22 cellular contexts compared by ENCODE assay signal in the genomic region with DNA sequence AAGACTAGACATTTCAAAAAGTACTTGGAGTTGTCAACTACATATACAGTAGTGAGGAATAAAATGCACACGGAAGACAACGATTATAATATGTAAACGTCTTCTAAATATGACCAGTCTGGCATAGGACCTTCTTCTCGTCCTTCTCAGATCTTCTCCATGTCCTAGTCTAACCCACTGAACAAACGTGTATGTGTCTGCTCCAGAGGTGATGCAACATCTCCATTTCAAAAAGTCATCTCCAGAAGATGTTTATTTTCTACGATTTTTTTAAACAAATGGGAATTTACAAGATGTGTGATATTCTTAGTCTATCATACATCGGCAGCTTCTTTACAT.
DNase-seq lines count a peak whose midpoint lies in the region; FAIRE-seq and TF ChIP-seq lines count a peak whose summit lies in the region.
"Had no signal": no experiment of that assay in that cellular context is flagged by ENCODE, and none has a peak within 500 bp of the region (broad histone marks: within the 10 kb centered on the region; RNA-seq: fewer than 3 reads in every experiment).

No MANE protein-coding gene starts in this region.

- no peak overlapping the region for H4K8ac ChIP-seq in H1 (ENCODE audit: extremely low read depth, insufficient read depth, low read length)

- no peak overlapping the region for H3K23ac ChIP-seq in H1 (ENCODE audit: insufficient read length)

- H3K4me3 Mint-ChIP-seq in progenitor cell of endocrine pancreas (ENCODE audit: low read depth), result peak overlapping the region; percentile 61
- H3K4me3 Mint-ChIP-seq: CD4-positive, alpha-beta memory T cell; IgD-negative memory B cell had no signal

- H3K27me3 ChIP-seq in HUES6 (ENCODE audit: control insufficient read depth, insufficient read depth, low read length) (peaks cover 2% of the 10 kb centered on the region; the same call in 1 of the 2 replicates), H1 (replicated peaks in 1 of 4; ENCODE audit: control insufficient read depth in 3 of 4, extremely low read depth in 1 of 4, insufficient read depth in 3 of 4, low read length in 3 of 4) (peaks cover 0 to 6% (median 4%) of the 10 kb centered on the region in 4 experiments; a peak in 2 of 7 replicates), WERI-Rb-1 (ENCODE audit: insufficient read depth, low read depth, severe bottlenecking) (no peaks in the 10 kb centered on the region)
- H3K27me3 ChIP-seq: BE2C had no signal

- no peaks in the 10 kb centered on the region for H3K79me2 ChIP-seq in H1 (ENCODE audit: control insufficient read depth in 1 of 2, insufficient read depth in 2 of 2, low read length in 2 of 2)

- no peak for TF ChIP-seq POLR2A in H1 (IDR thresholded peaks at IDR 0.05; ENCODE audit: control extremely low read depth in 1 of 2, low read depth in 2 of 2, low read length in 2 of 2)

- no peak overlapping the region for H3K27ac Mint-ChIP-seq in progenitor cell of endocrine pancreas
- H3K27ac Mint-ChIP-seq: CD4-positive, alpha-beta memory T cell had no signal

- H3K56ac ChIP-seq in H1 (replicated peaks; ENCODE audit: insufficient read length, low read depth, low read length), result no peak overlapping the region

- H3K4me2 ChIP-seq in H1 (ENCODE audit: insufficient read depth in 1 of 2, low read depth in 2 of 2, low read length in 2 of 2), result peak overlapping the region; percentile 68 to 80; a peak in 3 of 4 replicates
- H3K4me2 ChIP-seq: A549, KMS-11 had no signal

- H2AFZ ChIP-seq in H1 (ENCODE audit: low read length), result no peak overlapping the region

- 0 out of 2 replicates have a peak, but pooled peaks cover 2% of the 10 kb centered on the region for H3K23me2 ChIP-seq in H1 (ENCODE audit: low read depth, low read length)

- H3K36me3 ChIP-seq in ES-I3 (ENCODE audit: insufficient read depth, low read length) (no peaks in the 10 kb centered on the region), HUES6 (ENCODE audit: control insufficient read depth, insufficient read depth, low read length) (no peaks in the 10 kb centered on the region), H1 (ENCODE audit: control insufficient read depth in 2 of 4, insufficient read depth in 4 of 4, low read length in 3 of 4) (no peaks in the 10 kb centered on the region), WERI-Rb-1 (no peaks in the 10 kb centered on the region)
- H3K36me3 ChIP-seq: BE2C had no signal

- no peak for DNase-seq in H1 (ENCODE audit: low read depth in 1 of 2, low spot score in 2 of 2)
- no peak for DNase-seq in progenitor cell of endocrine pancreas (ENCODE audit: low spot score, unreplicated experiment)
- no peak for DNase-seq in WERI-Rb-1
- no peak for DNase-seq in NCI-H2171 (lab: John Stamatoyannopoulos, UW)
- no peak for DNase-seq in frontal cortex (ENCODE audit: low spot score in 2 of 2)
- no peak for DNase-seq in GM10266 (ENCODE audit: extremely low spot score)
- DNase-seq: BE2C; CD4-positive, alpha-beta memory T cell; COR-L47; DMS153; DMS79 treated with DMSO at 0.1 percent for 48 hours; EL; GDM1 had no signal

- CTCF ChIA-PET in H1 (lab: Charles Lee; ENCODE audit: partially characterized antibody), result interaction anchor here (1.5 kb wide), 2 partner anchors 8 to 23 kb away, joined by 3 to 6 read pairs; no protein-coding TSS in a partner anchor

- H3K4ac ChIP-seq in H1 (replicated peaks; ENCODE audit: insufficient read length, low read depth, low read length), result no peak overlapping the region

- peak overlapping the region; percentile 54; the same call in 1 of the 2 replicates for H3K9ac ChIP-seq in ES-I3 (ENCODE audit: low read depth, low read length)
- no peak overlapping the region for H3K9ac ChIP-seq in HUES6 (ENCODE audit: low read length)
- H3K9ac ChIP-seq in H1 (replicated peaks in 1 of 4; ENCODE audit: extremely low read depth in 1 of 4, low read depth in 3 of 4, low read length in 3 of 4), result no peak overlapping the region
- H3K9ac ChIP-seq: KMS-11 had no signal

- H3K4me1 ChIP-seq in ES-I3 (ENCODE audit: insufficient read depth, low read length) (no peaks in the 10 kb centered on the region), HUES6 (ENCODE audit: control insufficient read depth, insufficient read depth, low read length) (no peaks in the 10 kb centered on the region), H1 (replicated peaks in 1 of 4; ENCODE audit: control insufficient read depth in 3 of 4, insufficient read depth in 4 of 4, low read length in 3 of 4) (no peaks in the 10 kb centered on the region; a peak in 2 of 7 replicates)
- H3K4me1 ChIP-seq: A549, BE2C had no signal

- no peak for TF ChIP-seq RAD21 in H1 (IDR thresholded peaks at IDR 0.05 in 1 of 2, conservative IDR thresholded peaks at IDR 0.05 in 1 of 2; ENCODE audit: low read depth in 2 of 2, low read length in 2 of 2)

- H4K20me1 ChIP-seq in H1 (replicated peaks in 1 of 2; ENCODE audit: control insufficient read depth in 1 of 2, insufficient read depth in 2 of 2, low read length in 2 of 2), result no peaks in the 10 kb centered on the region

- H2BK15ac ChIP-seq in H1 (ENCODE audit: low read length), result no peak overlapping the region

- no peak overlapping the region for H2AK5ac ChIP-seq in H1 (ENCODE audit: low read depth, low read length)

- H3K9me3 ChIP-seq in ES-I3 (ENCODE audit: control insufficient read depth, insufficient read depth, low read length) (no peaks in the 10 kb centered on the region), HUES6 (ENCODE audit: control insufficient read depth, insufficient read depth, low read depth, low read length) (no peaks in the 10 kb centered on the region), H1 (ENCODE audit: insufficient read depth in 2 of 2, low read depth in 1 of 2, low read length in 1 of 2) (no peaks in the 10 kb centered on the region), WERI-Rb-1 (ENCODE audit: severe bottlenecking) (no peaks in the 10 kb centered on the region)
- H3K9me3 ChIP-seq: A549, BE2C had no signal

- H3K79me1 ChIP-seq in H1 (ENCODE audit: low read depth, low read length), result no peaks in the 10 kb centered on the region

- 94% methylated on average over 7 of the region's 7 CpGs; no CpG with 5 or more reads in 1 of the 2 experiments for WGBS in H1 (ENCODE audit: extremely low coverage in 1 of 2, insufficient coverage in 1 of 2, insufficient read length in 1 of 2, insufficient replicate concordance in 2 of 2, low coverage in 1 of 2, low lambda C conversion rate in 2 of 2, missing lambda C conversion rate in 1 of 2), 2 experiments

- H4K5ac ChIP-seq in H1 (ENCODE audit: insufficient read length, low read depth, low read length), result no peak overlapping the region

- H3K14ac ChIP-seq in H1 (ENCODE audit: insufficient read length), result no peak overlapping the region

- peaks cover 14% of the 10 kb centered on the region for H3K4me1 Mint-ChIP-seq in progenitor cell of endocrine pancreas (ENCODE audit: low read depth)
- H3K4me1 Mint-ChIP-seq: CD4-positive, alpha-beta memory T cell; IgD-negative memory B cell had no signal

- no peak for TF ChIP-seq EP300 in H1 (IDR thresholded peaks at IDR 0.05; ENCODE audit: borderline replicate concordance in 1 of 2, low read depth in 2 of 2, low read length in 2 of 2)

- H2BK20ac ChIP-seq in H1 (ENCODE audit: low read length), result no peak overlapping the region

- no peak overlapping the region for H2BK120ac ChIP-seq in H1 (replicated peaks; ENCODE audit: low read depth, low read length)

- peaks cover 3% of the 10 kb centered on the region for H3K9me3 Mint-ChIP-seq in progenitor cell of endocrine pancreas (ENCODE audit: low read depth)

- TF ChIP-seq CTCF in H1 (IDR thresholded peaks at IDR 0.05; ENCODE audit: control extremely low read depth in 1 of 3, insufficient read depth in 1 of 3, low read depth in 1 of 3, low read length in 3 of 3), result no peak
- TF ChIP-seq CTCF in progenitor cell of endocrine pancreas (IDR thresholded peaks at IDR 0.05; ENCODE audit: unreplicated experiment), result no peak
- no peak for TF ChIP-seq CTCF in WERI-Rb-1 (IDR thresholded peaks at IDR 0.05; ENCODE audit: low read depth, low read length)
- no peak for TF ChIP-seq CTCF in GM10266 (IDR thresholded peaks at IDR 0.05; ENCODE audit: control insufficient read depth, insufficient read depth, low read depth, missing control alignments)

- POLR2A ChIA-PET in H1 (lab: Charles Lee; ENCODE audit: partially characterized antibody), result interaction anchor here (0.9 to 1.9 kb wide), 5 partner anchors 9 to 78 kb away, joined by 4 to 10 read pairs (median 6); no protein-coding TSS in a partner anchor

- no peak overlapping the region for H4K91ac ChIP-seq in H1 (replicated peaks; ENCODE audit: insufficient read length, low read length)

- FAIRE-seq in H1 (lab: Jason Lieb, UNC), result no peak
- no peak for FAIRE-seq in frontal cortex (lab: Jason Lieb, UNC)
- FAIRE-seq: A549, D721Med, H54, HTR-8/SVneo had no signal

- H2BK5ac ChIP-seq in H1 (ENCODE audit: low read depth, low read length), result no peak overlapping the region

- H3K27ac ChIP-seq in HUES6 (ENCODE audit: low read depth, low read length) (no peak overlapping the region), H1 (ENCODE audit: low read depth, low read length) (no peak overlapping the region), WERI-Rb-1 (no peak overlapping the region)
- H3K27ac ChIP-seq: A549, C4-2B, KMS-11 had no signal

- H3K27me3 Mint-ChIP-seq in progenitor cell of endocrine pancreas, result no peaks in the 10 kb centered on the region

- peaks cover 1% of the 10 kb centered on the region for H3K36me3 Mint-ChIP-seq in progenitor cell of endocrine pancreas (ENCODE audit: insufficient read depth)
- H3K36me3 Mint-ChIP-seq: CD4-positive, alpha-beta memory T cell had no signal

- H3K4me3 ChIP-seq in HUES6 (ENCODE audit: low read depth, low read length) (peak overlapping the region; percentile 51; the same call in 1 of the 2 replicates), H1 (ENCODE audit: extremely low read depth in 1 of 4, insufficient read depth in 2 of 4, low read depth in 3 of 4, low read length in 4 of 4) (peak overlapping the region in 2 of 4 experiments; percentile 45 to 60; a peak in 4 of 8 replicates), WERI-Rb-1 (ENCODE audit: low read depth, low read length) (no peak overlapping the region)
- H3K4me3 ChIP-seq: A549 had no signal

- H2BK12ac ChIP-seq in H1 (ENCODE audit: low read depth, low read length), result no peak overlapping the region

- no peak overlapping the region for H3K18ac ChIP-seq in H1 (ENCODE audit: extremely low read depth, low read length)

TF ChIP-seq in H1, 55 proteins besides CTCF, POLR2A, EP300 and RAD21:
- no peak for TF ChIP-seq EGR1 (IDR thresholded peaks at IDR 0.05; ENCODE audit: borderline replicate concordance, low read depth, low read length)
- peak; percentile 45; the same call in 1 of the 2 replicates for TF ChIP-seq CEBPB (IDR thresholded peaks at IDR 0.05; ENCODE audit: low read depth, low read length)
